12 cellular contexts compared by ENCODE assay signal in the genomic region with DNA sequence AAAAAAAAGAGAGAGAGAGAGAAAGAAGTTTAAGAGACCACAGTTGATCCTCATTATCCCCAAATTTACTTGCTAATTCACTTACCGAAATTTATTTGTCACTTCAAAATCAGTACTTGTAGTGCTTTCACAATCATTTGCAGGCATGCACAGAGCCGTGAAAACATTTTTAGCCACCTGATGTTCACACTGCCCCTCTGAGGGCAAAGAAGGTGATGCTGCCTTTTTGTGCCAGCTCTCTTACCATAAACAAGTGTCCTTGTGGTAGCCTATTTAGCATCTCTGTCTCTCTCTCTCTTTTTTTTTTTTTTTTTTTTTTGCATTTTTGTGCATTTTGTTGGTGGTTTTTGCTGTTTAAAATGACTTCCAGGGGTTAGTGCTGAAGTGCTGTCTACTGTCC. TPM values are rescaled to one million over a fixed set of nuclear protein-coding genes. Genes with fewer than 3 reads are reported as not detected.
DNase-seq lines count a peak whose midpoint lies in the region; ATAC-seq, FAIRE-seq and TF ChIP-seq lines count a peak whose summit lies in the region.
"Had no signal": no experiment of that assay in that cellular context is flagged by ENCODE, and none has a peak within 500 bp of the region (broad histone marks: within the 10 kb centered on the region; RNA-seq: fewer than 3 reads in every experiment).

No MANE protein-coding gene starts in this region.

- DNase-seq in HCT116 (ENCODE audit: low read depth, low spot score) (no peak), RWPE1 (ENCODE audit: low spot score) (peak; percentile 36), memory B cell (ENCODE audit: low spot score in 2 of 2) (no peak), NCI-H1694 (lab: John Stamatoyannopoulos, UW) (no peak), AG08396 (ENCODE audit: low spot score) (no peak), Ammon's horn (ENCODE audit: low spot score) (no peak), mesenteric fat pad (ENCODE audit: low spot score) (no peak)
- DNase-seq: activated naive CD4-positive, alpha-beta T cell treated with anti-CD3 and anti-CD28 coated beads, Interleukin-2, amount 50 U/mL, for 16 hours; GM23248; stimulated activated CD4-positive, alpha-beta T cell treated with anti-CD3 and anti-CD28 coated beads, Interleukin-4, amount 100 ng/mL, for 1 hour had no signal

- H3K9ac ChIP-seq in HCT116 (ENCODE audit: low read length): no peak overlapping the region
- H3K9ac ChIP-seq: GM23248 had no signal

- TF ChIP-seq CTCF in HCT116 (IDR thresholded peaks at IDR 0.05 in 2 of 3, conservative IDR thresholded peaks at IDR 0.05 in 1 of 3; ENCODE audit: borderline replicate concordance in 1 of 3, insufficient read depth in 1 of 3, low read depth in 2 of 3, low read length in 2 of 3) (peak; percentile 14 to 53 (median 45); a peak in 5 of 6 replicates), RWPE1 (conservative IDR thresholded peaks at IDR 0.05; ENCODE audit: low read depth) (no peak)

- no peaks in the 10 kb centered on the region for H3K36me3 Mint-ChIP-seq in memory B cell

- no TSS peak for BruUV-seq in HCT116 (replicated peaks; lab: Mats Ljungman, UMichigan)

- TF ChIP-seq RAD21 in HCT116 (IDR thresholded peaks at IDR 0.05; ENCODE audit: low read depth): peak; percentile 30; the same call in 1 of the 2 replicates

- no peak overlapping the region for H3K27ac ChIP-seq in HCT116 (ENCODE audit: low read depth, low read length)
- H3K27ac ChIP-seq in RWPE1: no peak overlapping the region
- H3K27ac ChIP-seq: GM23248, tibial nerve had no signal

- H3K4me3 ChIP-seq in HCT116 (replicated peaks in 1 of 2; ENCODE audit: low read depth in 1 of 2, low read length in 2 of 2): no peak overlapping the region
- H3K4me3 ChIP-seq: GM23248, tibial nerve had no signal

- H3K9me2 ChIP-seq in HCT116 (ENCODE audit: insufficient read depth): no peaks in the 10 kb centered on the region

- H3K27me3 ChIP-seq in HCT116 (ENCODE audit: insufficient read depth, low read length): no peaks in the 10 kb centered on the region

- no peaks in the 10 kb centered on the region for H3K4me1 Mint-ChIP-seq in memory B cell

- H3K27ac Mint-ChIP-seq in memory B cell: no peak overlapping the region

- no peaks in the 10 kb centered on the region for H3K79me2 ChIP-seq in HCT116 (ENCODE audit: insufficient read depth, low read length)

- TF ChIP-seq POLR2A in HCT116 (IDR thresholded peaks at IDR 0.05; ENCODE audit: borderline replicate concordance, extremely low read depth, insufficient read depth, insufficient read length): no peak

- ATAC-seq in HCT116: peak; percentile 75
- peak; percentile 37 for ATAC-seq in memory B cell (ENCODE audit: low read depth)

- H3K9me3 Mint-ChIP-seq in memory B cell: no peaks in the 10 kb centered on the region

- CTCF ChIA-PET in HCT116 (lab: Charles Lee) (interaction anchor here (0.7 to 1.8 kb wide), 6 partner anchors 41 to 451 kb away, joined by 3 to 6 read pairs (median 4); no protein-coding TSS in a partner anchor), RWPE1 (lab: Yijun Ruan, JAX) (interaction anchor here (0.6 to 1.9 kb wide), 3 partner anchors 32 to 67 kb away, joined by 3 to 9 read pairs (median 4); no protein-coding TSS in a partner anchor)

- intact Hi-C loops in HCT116 (cut with micrococcal nuclease): no loop called here

- RAD21 ChIA-PET in HCT116 (lab: Charles Lee; ENCODE audit: low non-redundant PET in 1 of 2, low total read pairs in 2 of 2, uncharacterized antibody in 2 of 2, unreplicated experiment in 2 of 2): no interaction called here

- H4K20me1 ChIP-seq in HCT116 (ENCODE audit: insufficient read depth): no peaks in the 10 kb centered on the region

- no peaks in the 10 kb centered on the region for H3K9me3 ChIP-seq in HCT116 (ENCODE audit: control insufficient read depth in 1 of 2, insufficient read depth in 1 of 2, low read depth in 1 of 2, low read length in 2 of 2)

- H3K4me2 ChIP-seq in HCT116 (ENCODE audit: low read length): no peak overlapping the region

- no peaks in the 10 kb centered on the region for H3K36me3 ChIP-seq in HCT116 (ENCODE audit: control insufficient read depth in 1 of 2, insufficient read depth in 2 of 2, low read length in 2 of 2)
- H3K36me3 ChIP-seq: tibial nerve had no signal

- FAIRE-seq in G401.6 (lab: Jason Lieb, UNC): peak; percentile 34

- H3K27me3 Mint-ChIP-seq in memory B cell: peaks cover 7% of the 10 kb centered on the region

- H3K4me1 ChIP-seq in HCT116 (ENCODE audit: control insufficient read depth in 1 of 2, insufficient read depth in 2 of 2, low read length in 2 of 2): no peaks in the 10 kb centered on the region
- H3K4me1 ChIP-seq: tibial nerve had no signal

- H2AFZ ChIP-seq in HCT116 (ENCODE audit: low read depth, low read length, poor library complexity, severe bottlenecking): no peak overlapping the region
- H2AFZ ChIP-seq: GM23248 had no signal

- H3K4me3 Mint-ChIP-seq in memory B cell: no peak overlapping the region

- POLR2A ChIA-PET in HCT116 (lab: Charles Lee) (no interaction called here), RWPE1 (lab: Yijun Ruan, JAX; ENCODE audit: low non-redundant PET) (interaction anchor here (0.7 kb wide), 2 partner anchors 389 to 953 kb away, joined by 8 to 13 read pairs; no protein-coding TSS in a partner anchor)

TF ChIP-seq in HCT116, 20 proteins besides CTCF, POLR2A, EP300 and RAD21:
- TF ChIP-seq TCF7L2 (IDR thresholded peaks at IDR 0.05; ENCODE audit: borderline replicate concordance, extremely low read depth, insufficient read depth, insufficient read length) (no peak), YY1 (IDR thresholded peaks at IDR 0.05; ENCODE audit: extremely low read depth, insufficient replicate concordance, low read depth, low read length) (no peak), CEBPB (IDR thresholded peaks at IDR 0.05; ENCODE audit: low read depth) (no peak), EZH2 (IDR thresholded peaks at IDR 0.05) (no peak), FOSL1 (IDR thresholded peaks at IDR 0.05; ENCODE audit: low read depth) (no peak)
- TF ChIP-seq, protein P1, sequence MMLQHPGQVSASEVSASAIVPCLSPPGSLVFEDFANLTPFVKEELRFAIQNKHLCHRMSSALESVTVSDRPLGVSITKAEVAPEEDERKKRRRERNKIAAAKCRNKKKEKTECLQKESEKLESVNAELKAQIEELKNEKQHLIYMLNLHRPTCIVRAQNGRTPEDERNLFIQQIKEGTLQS (IDR thresholded peaks at IDR 0.05): no peak

RNA-seq across cellular contexts. Expression of a gene that starts 24.0 kb away (rescaled TPM):
- not detected for total RNA-seq in HCT116 (2021; ENCODE audit: unreplicated experiment)
- not detected in 2 replicates for polyA plus RNA-seq in HCT116 (2012)
- not detected for total RNA-seq in mesenteric fat pad
- total RNA-seq: GM23248, tibial nerve had no signal
- polyA plus RNA-seq: GM23248 had no signal

RNA-seq across cellular contexts. Expression of a gene that starts 45.6 kb away (rescaled TPM):
- total RNA-seq in HCT116 (2021; ENCODE audit: unreplicated experiment): not detected
- not detected in 2 replicates for polyA plus RNA-seq in HCT116 (2012)
- total RNA-seq in mesenteric fat pad: not detected
- total RNA-seq: GM23248, tibial nerve had no signal
- polyA plus RNA-seq: GM23248 had no signal

RNA-seq across cellular contexts. Expression of a gene that starts 56.8 kb away (rescaled TPM):
- total RNA-seq in HCT116 (2021; ENCODE audit: unreplicated experiment): not detected
- not detected in 2 replicates for polyA plus RNA-seq in HCT116 (2012)
- total RNA-seq in mesenteric fat pad: not detected
- total RNA-seq: GM23248, tibial nerve had no signal
- polyA plus RNA-seq: GM23248 had no signal
